Comparison of ENCODE assay signal across 1 cellular context in the genomic region with DNA sequence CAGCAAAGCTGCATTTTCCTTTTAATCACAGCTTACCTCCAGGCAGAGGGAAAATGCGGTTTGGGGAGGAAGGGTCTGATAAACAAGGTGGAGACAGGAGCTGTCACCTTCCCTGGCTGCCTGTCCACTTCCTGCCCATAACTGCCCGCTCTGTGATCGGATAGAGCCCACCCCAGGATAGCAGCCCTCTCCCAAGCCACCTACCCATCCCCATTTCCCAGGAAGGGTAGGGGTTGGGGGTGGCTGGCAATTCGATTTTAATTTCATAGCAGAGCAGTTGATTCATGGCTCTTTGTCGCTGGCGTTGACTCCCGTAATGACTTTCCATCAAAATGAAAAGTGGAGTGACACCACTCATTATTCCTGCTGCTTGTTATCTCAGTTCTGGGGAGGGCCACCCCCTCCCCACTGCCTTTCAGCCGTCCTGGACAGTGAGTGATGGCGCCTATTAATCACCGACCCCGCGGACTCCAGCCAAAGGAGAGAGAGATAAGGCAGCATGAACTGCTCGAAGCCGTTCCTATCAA.
A peak's percentile ranks its signal among the peaks of the same experiment; 100 is the strongest.
TF ChIP-seq lines count a peak whose summit lies in the region.

No MANE protein-coding gene starts in this region.

TF ChIP-seq in K562, 482 proteins besides CTCF, POLR2A, EP300 and RAD21 (continued from another document and continues in another):
- TF ChIP-seq ID3 (CRISPR knock-in tag; IDR thresholded peaks at IDR 0.05) (no peak), ID3 (tag; IDR thresholded peaks at IDR 0.05) (peak; percentile 69; the same call in 1 of the 2 replicates), CBFA2T2 (conservative IDR thresholded peaks at IDR 0.05) (peak; percentile 46), HCFC1 (IDR thresholded peaks at IDR 0.05; ENCODE audit: low read depth, low read length) (no peak), ZSCAN32 (CRISPR knock-in tag; IDR thresholded peaks at IDR 0.05) (no peak), HDAC3 (IDR thresholded peaks at IDR 0.05; ENCODE audit: borderline replicate concordance, partially characterized antibody) (no peak), TFAP4 (CRISPR knock-in tag; IDR thresholded peaks at IDR 0.05; ENCODE audit: borderline replicate concordance) (no peak), FOXP4 (CRISPR knock-in tag; IDR thresholded peaks at IDR 0.05; ENCODE audit: borderline replicate concordance) (no peak), HNRNPK (IDR thresholded peaks at IDR 0.05; ENCODE audit: low read depth, low read length, poor library complexity, severe bottlenecking) (no peak), TCF3 (CRISPR knock-in tag; IDR thresholded peaks at IDR 0.05) (peak; percentile 77), IRF1 (CRISPR knock-in tag; IDR thresholded peaks at IDR 0.05; ENCODE audit: borderline replicate concordance) (no peak), ZNF551 (CRISPR knock-in tag; IDR thresholded peaks at IDR 0.05) (no peak), CEBPB (tag; IDR thresholded peaks at IDR 0.05) (no peak), MTA1 (IDR thresholded peaks at IDR 0.05; ENCODE audit: borderline replicate concordance) (0 out of 2 replicates have a peak, but pooled peaks have one; percentile 14), NCOR1 (IDR thresholded peaks at IDR 0.05) (peak; percentile 36; the same call in 1 of the 2 replicates), NFATC3 (IDR thresholded peaks at IDR 0.05) (no peak), ZNF561 (CRISPR knock-in tag; conservative IDR thresholded peaks at IDR 0.05) (no peak), CLOCK (CRISPR knock-in tag; IDR thresholded peaks at IDR 0.05; ENCODE audit: borderline replicate concordance) (no peak), MYC (IDR thresholded peaks at IDR 0.05; ENCODE audit: low read depth, low read length) (no peak), MYC (CRISPR knock-in tag; IDR thresholded peaks at IDR 0.05; ENCODE audit: borderline replicate concordance, low read depth) (no peak), BDP1 (IDR thresholded peaks at IDR 0.05; ENCODE audit: insufficient read depth, insufficient read length) (no peak), MAFG (tag; conservative IDR thresholded peaks at IDR 0.05) (no peak), ZNF589 (CRISPR knock-in tag; IDR thresholded peaks at IDR 0.05; ENCODE audit: low read depth) (0 out of 2 replicates have a peak, but pooled peaks have one; percentile 55), ZNF140 (CRISPR knock-in tag; IDR thresholded peaks at IDR 0.05) (no peak), ELK3 (CRISPR knock-in tag; IDR thresholded peaks at IDR 0.05) (no peak), SLC30A9 (CRISPR knock-in tag; IDR thresholded peaks at IDR 0.05) (no peak), ZNF644 (tag; IDR thresholded peaks at IDR 0.05; ENCODE audit: low read depth) (no peak), MCM7 (IDR thresholded peaks at IDR 0.05) (no peak), CCNT2 (IDR thresholded peaks at IDR 0.05; ENCODE audit: borderline replicate concordance, extremely low read depth, insufficient read length, low read depth, low read length) (peak; percentile 39), TBP (optimal IDR thresholded peaks at IDR 0.05; ENCODE audit: low read depth, low read length) (no peak), ZNF655 (CRISPR knock-in tag; IDR thresholded peaks at IDR 0.05) (no peak), TBL1XR1 (IDR thresholded peaks at IDR 0.05; ENCODE audit: low read length in 2 of 2) (no peak), WHSC1 (IDR thresholded peaks at IDR 0.05; ENCODE audit: low read length) (no peak), HDAC1 (IDR thresholded peaks at IDR 0.05) (no peak), ETV5 (CRISPR knock-in tag; IDR thresholded peaks at IDR 0.05; ENCODE audit: low read depth) (peak; percentile 84; the same call in 1 of the 2 replicates), NR0B1 (IDR thresholded peaks at IDR 0.05; ENCODE audit: partially characterized antibody) (no peak), FOXJ2 (tag; IDR thresholded peaks at IDR 0.05) (no peak), MBD2 (IDR thresholded peaks at IDR 0.05; ENCODE audit: borderline replicate concordance, low read depth) (no peak), ZBTB17 (CRISPR knock-in tag; IDR thresholded peaks at IDR 0.05) (no peak), POLR2AphosphoS5 (IDR thresholded peaks at IDR 0.05; ENCODE audit: control insufficient read depth, insufficient read depth, low read depth, low read length) (peak; percentile 26; the same call in 1 of the 2 replicates)
- TF ChIP-seq, protein P1, sequence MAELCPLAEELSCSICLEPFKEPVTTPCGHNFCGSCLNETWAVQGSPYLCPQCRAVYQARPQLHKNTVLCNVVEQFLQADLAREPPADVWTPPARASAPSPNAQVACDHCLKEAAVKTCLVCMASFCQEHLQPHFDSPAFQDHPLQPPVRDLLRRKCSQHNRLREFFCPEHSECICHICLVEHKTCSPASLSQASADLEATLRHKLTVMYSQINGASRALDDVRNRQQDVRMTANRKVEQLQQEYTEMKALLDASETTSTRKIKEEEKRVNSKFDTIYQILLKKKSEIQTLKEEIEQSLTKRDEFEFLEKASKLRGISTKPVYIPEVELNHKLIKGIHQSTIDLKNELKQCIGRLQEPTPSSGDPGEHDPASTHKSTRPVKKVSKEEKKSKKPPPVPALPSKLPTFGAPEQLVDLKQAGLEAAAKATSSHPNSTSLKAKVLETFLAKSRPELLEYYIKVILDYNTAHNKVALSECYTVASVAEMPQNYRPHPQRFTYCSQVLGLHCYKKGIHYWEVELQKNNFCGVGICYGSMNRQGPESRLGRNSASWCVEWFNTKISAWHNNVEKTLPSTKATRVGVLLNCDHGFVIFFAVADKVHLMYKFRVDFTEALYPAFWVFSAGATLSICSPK (IDR thresholded peaks at IDR 0.05; ENCODE audit: borderline replicate concordance) = no peak
- TF ChIP-seq, protein P2, sequence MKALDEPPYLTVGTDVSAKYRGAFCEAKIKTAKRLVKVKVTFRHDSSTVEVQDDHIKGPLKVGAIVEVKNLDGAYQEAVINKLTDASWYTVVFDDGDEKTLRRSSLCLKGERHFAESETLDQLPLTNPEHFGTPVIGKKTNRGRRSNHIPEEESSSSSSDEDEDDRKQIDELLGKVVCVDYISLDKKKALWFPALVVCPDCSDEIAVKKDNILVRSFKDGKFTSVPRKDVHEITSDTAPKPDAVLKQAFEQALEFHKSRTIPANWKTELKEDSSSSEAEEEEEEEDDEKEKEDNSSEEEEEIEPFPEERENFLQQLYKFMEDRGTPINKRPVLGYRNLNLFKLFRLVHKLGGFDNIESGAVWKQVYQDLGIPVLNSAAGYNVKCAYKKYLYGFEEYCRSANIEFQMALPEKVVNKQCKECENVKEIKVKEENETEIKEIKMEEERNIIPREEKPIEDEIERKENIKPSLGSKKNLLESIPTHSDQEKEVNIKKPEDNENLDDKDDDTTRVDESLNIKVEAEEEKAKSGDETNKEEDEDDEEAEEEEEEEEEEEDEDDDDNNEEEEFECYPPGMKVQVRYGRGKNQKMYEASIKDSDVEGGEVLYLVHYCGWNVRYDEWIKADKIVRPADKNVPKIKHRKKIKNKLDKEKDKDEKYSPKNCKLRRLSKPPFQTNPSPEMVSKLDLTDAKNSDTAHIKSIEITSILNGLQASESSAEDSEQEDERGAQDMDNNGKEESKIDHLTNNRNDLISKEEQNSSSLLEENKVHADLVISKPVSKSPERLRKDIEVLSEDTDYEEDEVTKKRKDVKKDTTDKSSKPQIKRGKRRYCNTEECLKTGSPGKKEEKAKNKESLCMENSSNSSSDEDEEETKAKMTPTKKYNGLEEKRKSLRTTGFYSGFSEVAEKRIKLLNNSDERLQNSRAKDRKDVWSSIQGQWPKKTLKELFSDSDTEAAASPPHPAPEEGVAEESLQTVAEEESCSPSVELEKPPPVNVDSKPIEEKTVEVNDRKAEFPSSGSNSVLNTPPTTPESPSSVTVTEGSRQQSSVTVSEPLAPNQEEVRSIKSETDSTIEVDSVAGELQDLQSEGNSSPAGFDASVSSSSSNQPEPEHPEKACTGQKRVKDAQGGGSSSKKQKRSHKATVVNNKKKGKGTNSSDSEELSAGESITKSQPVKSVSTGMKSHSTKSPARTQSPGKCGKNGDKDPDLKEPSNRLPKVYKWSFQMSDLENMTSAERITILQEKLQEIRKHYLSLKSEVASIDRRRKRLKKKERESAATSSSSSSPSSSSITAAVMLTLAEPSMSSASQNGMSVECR (CRISPR knock-in tag; IDR thresholded peaks at IDR 0.05) = no peak
- TF ChIP-seq, protein P3, sequence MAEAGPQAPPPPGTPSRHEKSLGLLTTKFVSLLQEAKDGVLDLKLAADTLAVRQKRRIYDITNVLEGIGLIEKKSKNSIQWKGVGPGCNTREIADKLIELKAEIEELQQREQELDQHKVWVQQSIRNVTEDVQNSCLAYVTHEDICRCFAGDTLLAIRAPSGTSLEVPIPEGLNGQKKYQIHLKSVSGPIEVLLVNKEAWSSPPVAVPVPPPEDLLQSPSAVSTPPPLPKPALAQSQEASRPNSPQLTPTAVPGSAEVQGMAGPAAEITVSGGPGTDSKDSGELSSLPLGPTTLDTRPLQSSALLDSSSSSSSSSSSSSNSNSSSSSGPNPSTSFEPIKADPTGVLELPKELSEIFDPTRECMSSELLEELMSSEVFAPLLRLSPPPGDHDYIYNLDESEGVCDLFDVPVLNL (CRISPR knock-in tag; IDR thresholded peaks at IDR 0.05; ENCODE audit: low read depth) = no peak
